In the genomic region with DNA sequence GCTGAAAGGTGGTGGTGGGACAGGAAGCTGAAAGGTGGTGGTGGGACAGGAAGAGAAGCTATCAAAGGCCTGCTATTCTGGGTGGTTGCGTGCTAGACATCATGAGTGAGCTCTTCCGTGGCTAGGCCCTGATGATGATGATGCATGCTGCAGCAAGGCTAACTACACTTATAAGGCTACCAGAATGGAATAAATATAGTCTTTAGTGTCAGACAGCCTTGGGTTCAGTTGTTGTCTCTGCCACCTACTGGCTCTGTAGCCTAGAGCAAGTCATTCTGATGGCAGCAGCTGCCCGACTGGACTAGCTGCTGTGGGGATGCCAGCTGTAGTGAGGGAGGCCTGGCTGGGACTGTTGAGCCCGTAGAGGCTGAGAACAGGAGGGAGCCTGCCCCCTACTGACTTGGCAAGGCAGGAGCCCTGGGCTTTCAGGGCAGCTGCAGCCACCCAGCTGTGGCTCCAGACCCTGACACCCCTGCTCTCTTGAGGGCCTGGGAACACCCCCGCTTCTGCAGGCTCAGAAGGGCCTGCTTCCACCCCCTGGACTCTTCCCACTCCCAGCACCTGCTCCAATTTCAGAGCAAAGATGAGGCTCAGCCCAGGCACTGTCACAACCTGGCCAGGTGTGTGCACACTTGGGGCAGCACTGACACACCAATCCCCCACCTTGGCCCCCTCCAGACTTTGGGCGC, we compare ENCODE assay signal across 8 cellular contexts. TPM values are rescaled to one million over a fixed set of nuclear protein-coding genes. Genes with fewer than 3 reads are reported as not detected.
DNase-seq lines count a peak whose midpoint lies in the region; ATAC-seq lines count a peak whose summit lies in the region.

No MANE protein-coding gene starts in this region.

- ATAC-seq in GM19455 (IDR thresholded peaks at IDR 0.05; ENCODE audit: unreplicated experiment): peak; percentile 71
- ATAC-seq in HG03520 (IDR thresholded peaks at IDR 0.05; ENCODE audit: unreplicated experiment): peak; percentile 78

- DNase-seq in AG20443 (ENCODE audit: low spot score): peak; percentile 25
- peak; percentile 40 to 55 for DNase-seq in activated CD8-positive, alpha-beta memory T cell treated with anti-CD3 and anti-CD28 coated beads for 4 hours (ENCODE audit: low read depth in 2 of 2)
- DNase-seq in mucosa of gallbladder (ENCODE audit: low spot score): peak; percentile 62
- no peak for DNase-seq in EL
- DNase-seq in NCI-H526 treated with DMSO at 0.1 percent for 48 hours (lab: John Stamatoyannopoulos, UW): no peak
- DNase-seq in NOMO-1 treated with DMSO at 0.1 percent for 48 hours (lab: John Stamatoyannopoulos, UW; ENCODE audit: unreplicated experiment): no peak

RNA-seq across cellular contexts. Expression of gene ZBED2, which starts 21.4 kb away (rescaled TPM):
- 5.6 TPM for total RNA-seq in mucosa of gallbladder

RNA-seq across cellular contexts. Expression of gene PLCXD2, which starts 57.9 kb away (rescaled TPM):
- total RNA-seq in mucosa of gallbladder: 7.2 TPM

Comparison
In these comparisons a context has a peak if more than half of its experiments do, and no peak if none do; other contexts are left out.
1. DNase-seq: peak in AG20443 (single experiment), activated CD8-positive, alpha-beta memory T cell treated with anti-CD3 and anti-CD28 coated beads for 4 hours (2 of 2) and mucosa of gallbladder (single experiment); none in EL (single experiment), NCI-H526 treated with DMSO at 0.1 percent for 48 hours (single experiment) and NOMO-1 treated with DMSO at 0.1 percent for 48 hours (single experiment).